Comparison of ENCODE assay signal across 35 cellular contexts in the genomic region with DNA sequence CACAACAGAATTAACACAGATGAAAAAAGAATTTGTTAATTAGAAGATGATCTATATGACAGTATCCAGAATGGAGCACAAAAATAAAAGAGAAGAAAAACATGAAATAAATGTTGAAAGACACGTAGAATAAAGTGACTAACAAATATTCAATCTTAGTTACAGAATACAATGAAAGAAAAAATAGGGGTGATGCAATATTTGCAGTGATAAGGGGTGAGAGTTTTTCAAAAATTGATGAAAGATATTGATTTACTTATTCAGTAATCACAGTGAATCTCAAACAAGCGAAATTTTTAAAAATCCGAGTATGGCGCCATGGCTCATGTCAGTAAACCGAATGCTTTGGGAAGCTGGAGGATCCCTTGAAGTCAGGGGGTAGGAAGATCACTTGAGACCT.
"Had no signal": no experiment of that assay in that cellular context is flagged by ENCODE, and none has a peak within 500 bp of the region (broad histone marks: within the 10 kb centered on the region; RNA-seq: fewer than 3 reads in every experiment).

No MANE protein-coding gene starts in this region.

- H3K4me3 ChIP-seq: MG63 had no signal

- H3K27me3 ChIP-seq: MG63 had no signal

- DNase-seq: Karpas-422, Kasumi-1, MG63, MM.1S, NCI-H1048, NCI-H1092, NCI-H1092 treated with DMSO at 0.1 percent for 48 hours, NCI-H1105, NCI-H1105 treated with DMSO at 0.1 percent for 48 hours, NCI-H1417, NCI-H1417 treated with DMSO at 0.1 percent for 48 hours, NCI-H1436, NCI-H1436 treated with DMSO at 0.1 percent for 48 hours, NCI-H146, NCI-H1694, NCI-H1694 treated with DMSO at 0.1 percent for 48 hours, NCI-H187, NCI-H187 treated with DMSO at 0.1 percent for 48 hours, NCI-H1930, NCI-H2029, NCI-H2029 treated with DMSO at 0.1 percent for 48 hours, NCI-H2081, NCI-H2081 treated with DMSO at 0.1 percent for 48 hours, NCI-H2107, NCI-H2171, NCI-H2171 treated with DMSO at 0.1 percent for 48 hours, NCI-H2227 treated with DMSO at 0.1 percent for 48 hours, NCI-H226, NCI-H345, NCI-H446, NCI-H446 treated with DMSO at 0.1 percent for 48 hours, NCI-H510A, NCI-H510A treated with DMSO at 0.1 percent for 48 hours, NCI-H524, NCI-H524 treated with DMSO at 0.1 percent for 48 hours had no signal

- H3K36me3 ChIP-seq: MG63 had no signal

- H3K9me3 ChIP-seq: MG63 had no signal
